ENCODE assay signal across 9 cellular contexts in genomic region chrX:7086384-7086783, GRCh38.
DNase-seq lines count a peak whose midpoint lies in the region; ATAC-seq lines count a peak whose summit lies in the region.
"Had no signal": no experiment of that assay in that cellular context is flagged by ENCODE, and none has a peak within 500 bp of the region (broad histone marks: within the 10 kb centered on the region; RNA-seq: fewer than 3 reads in every experiment).

No MANE protein-coding gene starts in this region.

- H3K4me3 Mint-ChIP-seq in dendritic cell treated with granulocyte-macrophage colony-stimulating factor and Interleukin-4, amounts not matched to agents 40 ng/mL and 50 ng/mL, for 4 days = no peak overlapping the region

- ATAC-seq in GM19467 (IDR thresholded peaks at IDR 0.05; ENCODE audit: unreplicated experiment) (peak; percentile 33), HG03378 (IDR thresholded peaks at IDR 0.05; ENCODE audit: unreplicated experiment) (peak; percentile 39), GM18502 (IDR thresholded peaks at IDR 0.05; ENCODE audit: poor library complexity, unreplicated experiment) (no peak)

- intact Hi-C loops in dendritic cell treated with granulocyte-macrophage colony-stimulating factor and Interleukin-4, amounts not matched to agents 40 ng/mL and 50 ng/mL, for 4 days (cut with micrococcal nuclease) = no loop called here

- no peaks in the 10 kb centered on the region for H3K27me3 Mint-ChIP-seq in dendritic cell treated with granulocyte-macrophage colony-stimulating factor and Interleukin-4, amounts not matched to agents 40 ng/mL and 50 ng/mL, for 4 days

- peak; percentile 8 for DNase-seq in EL
- DNase-seq in stimulated activated CD4-positive, alpha-beta T cell treated with anti-CD3 and anti-CD28 coated beads, Interleukin-4, amount 100 ng/mL, for 4 hours = no peak
- DNase-seq in NCI-H446 (lab: John Stamatoyannopoulos, UW) = no peak
- DNase-seq in medulla oblongata (ENCODE audit: extremely low spot score) = no peak
- DNase-seq: NCI-H526 treated with DMSO at 0.1 percent for 48 hours had no signal

- peak overlapping the region; percentile 71 for H3K27ac Mint-ChIP-seq in dendritic cell treated with granulocyte-macrophage colony-stimulating factor and Interleukin-4, amounts not matched to agents 40 ng/mL and 50 ng/mL, for 4 days

- H3K4me1 Mint-ChIP-seq in dendritic cell treated with granulocyte-macrophage colony-stimulating factor and Interleukin-4, amounts not matched to agents 40 ng/mL and 50 ng/mL, for 4 days (ENCODE audit: low read depth) = peaks cover 70% of the 10 kb centered on the region

- H3K36me3 Mint-ChIP-seq in dendritic cell treated with granulocyte-macrophage colony-stimulating factor and Interleukin-4, amounts not matched to agents 40 ng/mL and 50 ng/mL, for 4 days (ENCODE audit: low read depth) = peaks cover 16% of the 10 kb centered on the region

- no peaks in the 10 kb centered on the region for H3K9me3 Mint-ChIP-seq in dendritic cell treated with granulocyte-macrophage colony-stimulating factor and Interleukin-4, amounts not matched to agents 40 ng/mL and 50 ng/mL, for 4 days
